ENCODE assay signal across 21 cellular contexts in genomic region chr5:154303133-154303532, GRCh38.
A peak's percentile ranks its signal among the peaks of the same experiment; 100 is the strongest.
DNase-seq lines count a peak whose midpoint lies in the region; ATAC-seq, FAIRE-seq and TF ChIP-seq lines count a peak whose summit lies in the region.
"Had no signal": no experiment of that assay in that cellular context is flagged by ENCODE, and none has a peak within 500 bp of the region (broad histone marks: within the 10 kb centered on the region; RNA-seq: fewer than 3 reads in every experiment).

No MANE protein-coding gene starts in this region.

- H3K14ac ChIP-seq in mesenchymal stem cell (ENCODE audit: low read length in 2 of 2), result no peak overlapping the region

- ATAC-seq in GM19455 (IDR thresholded peaks at IDR 0.05; ENCODE audit: unreplicated experiment), result no peak
- no peak for ATAC-seq in stimulated activated naive CD8-positive, alpha-beta T cell treated with anti-CD3 and anti-CD28 coated beads, Interleukin-15, Interleukin-2, amounts not matched to agents 100 U/mL and 50 U/mL, for 24 hours
- ATAC-seq: A549 had no signal

- H3K27ac ChIP-seq in esophagus muscularis mucosa (replicated peaks in 1 of 4) (no peak overlapping the region), mesenchymal stem cell (ENCODE audit: low read length, poor library complexity, severe bottlenecking) (peak overlapping the region; percentile 20), spleen (no peak overlapping the region)
- H3K27ac ChIP-seq: GM23248 had no signal

- no peaks in the 10 kb centered on the region for H3K27me3 Mint-ChIP-seq in osteocyte (ENCODE audit: unreplicated experiment)
- H3K27me3 Mint-ChIP-seq: CD4-positive, alpha-beta memory T cell had no signal

- DNase-seq in esophagus muscularis mucosa (ENCODE audit: extremely low spot score) (peak; percentile 66), mesenchymal stem cell (no peak), osteocyte (ENCODE audit: extremely low spot score, unreplicated experiment) (peak; percentile 5), RCC 7860 (ENCODE audit: low spot score) (no peak), spleen (no peak)
- no peak for DNase-seq in stimulated activated naive CD8-positive, alpha-beta T cell treated with anti-CD3 and anti-CD28 coated beads, Interleukin-15, Interleukin-2, amounts not matched to agents 100 U/mL and 50 U/mL, for 24 hours
- DNase-seq: 8988T; C1 segment of cervical spinal cord; Calu3; CD4-positive, alpha-beta memory T cell; COR-L47; DMS153; DND-41; GM23248; H7; HCEC 1CT had no signal

- H3K4me3 Mint-ChIP-seq in osteocyte (ENCODE audit: unreplicated experiment), result no peak overlapping the region
- H3K4me3 Mint-ChIP-seq: CD4-positive, alpha-beta memory T cell had no signal

- H3K27ac Mint-ChIP-seq in osteocyte (ENCODE audit: unreplicated experiment), result no peak overlapping the region
- H3K27ac Mint-ChIP-seq: CD4-positive, alpha-beta memory T cell had no signal

- no peak overlapping the region for H2AFZ ChIP-seq in mesenchymal stem cell (ENCODE audit: low read depth, low read length)
- H2AFZ ChIP-seq: GM23248 had no signal

- intact Hi-C loops in esophagus muscularis mucosa (cut with DNase I), result no loop called here
- intact Hi-C loops in spleen (cut with DNase I; ENCODE audit: low total_unique reads), result no loop called here

- peaks cover 69% of the 10 kb centered on the region for H3K36me3 Mint-ChIP-seq in osteocyte (ENCODE audit: unreplicated experiment)

- no peak overlapping the region for H3K4me3 ChIP-seq in esophagus muscularis mucosa
- H3K4me3 ChIP-seq in mesenchymal stem cell (ENCODE audit: insufficient read depth in 1 of 2, low read depth in 1 of 2, low read length in 2 of 2), result no peak overlapping the region
- no peak overlapping the region for H3K4me3 ChIP-seq in spleen
- H3K4me3 ChIP-seq: A549, GM23248 had no signal

- no peak overlapping the region for H2BK120ac ChIP-seq in mesenchymal stem cell (ENCODE audit: low read depth, low read length)

- no peak overlapping the region for H2BK12ac ChIP-seq in mesenchymal stem cell (ENCODE audit: low read length in 2 of 2)

- H3K4me2 ChIP-seq in mesenchymal stem cell (ENCODE audit: low read length, poor library complexity, severe bottlenecking), result no peak overlapping the region
- H3K4me2 ChIP-seq: A549 had no signal

- H3K79me1 ChIP-seq in mesenchymal stem cell (replicated peaks; ENCODE audit: low read length, poor library complexity, severe bottlenecking), result peaks cover 7% of the 10 kb centered on the region

- no peak for TF ChIP-seq EP300 in esophagus muscularis mucosa (IDR thresholded peaks at IDR 0.05)

- H3K9ac ChIP-seq in mesenchymal stem cell (ENCODE audit: low read length), result no peak overlapping the region
- H3K9ac ChIP-seq: GM23248 had no signal

- H2BK15ac ChIP-seq in mesenchymal stem cell (ENCODE audit: low read depth, poor library complexity, severe bottlenecking), result no peak overlapping the region

- no peak overlapping the region for H3K4ac ChIP-seq in mesenchymal stem cell (ENCODE audit: low read depth in 1 of 2, low read length in 2 of 2)

- H3K36me3 ChIP-seq in esophagus muscularis mucosa (peaks cover 0 to 7% (median 1%) of the 10 kb centered on the region in 4 donors), mesenchymal stem cell (ENCODE audit: control insufficient read depth in 1 of 2, insufficient read depth in 2 of 2, low read depth in 1 of 2, low read length in 2 of 2) (peaks cover 11 to 12% of the 10 kb centered on the region in 2 experiments), spleen (peaks cover 0 to 57% (median 10%) of the 10 kb centered on the region in 6 donors)

- H2AK5ac ChIP-seq in mesenchymal stem cell (ENCODE audit: low read length, severe bottlenecking), result peak overlapping the region; percentile 94

- no peak overlapping the region for H2BK5ac ChIP-seq in mesenchymal stem cell (ENCODE audit: low read depth, low read length, poor library complexity, severe bottlenecking)

- no peak overlapping the region for H3K18ac ChIP-seq in mesenchymal stem cell (ENCODE audit: low read depth in 1 of 2, low read length in 2 of 2)

- H3K9me3 ChIP-seq in esophagus muscularis mucosa, result peaks cover 0 to 5% (median 0%) of the 10 kb centered on the region in 4 donors
- H3K9me3 ChIP-seq in mesenchymal stem cell (ENCODE audit: control insufficient read depth, low read length), result no peaks in the 10 kb centered on the region
- peaks cover 0 to 14% (median 10%) of the 10 kb centered on the region in 8 donors for H3K9me3 ChIP-seq in spleen

- peaks cover 35% of the 10 kb centered on the region for H3K9me3 Mint-ChIP-seq in osteocyte (ENCODE audit: unreplicated experiment)

- TF ChIP-seq CTCF in esophagus muscularis mucosa (IDR thresholded peaks at IDR 0.05) (no peak), osteocyte (IDR thresholded peaks at IDR 0.05) (no peak), spleen (IDR thresholded peaks at IDR 0.05 in 8 of 11, conservative IDR thresholded peaks at IDR 0.05 in 3 of 11) (no peak)

- 75% methylated on average over 1 of the region's 1 CpG for WGBS in esophagus muscularis mucosa
- no CpG with 5 or more reads among the region's 1 CpG for WGBS in mesenchymal stem cell
- 86 to 100% (median 94%) methylated on average over 1 of the region's 1 CpG for WGBS in spleen, 5 donors

- no peak overlapping the region for H4K8ac ChIP-seq in mesenchymal stem cell (ENCODE audit: low read length)

- H3K4me1 ChIP-seq in esophagus muscularis mucosa (peaks cover 6 to 15% (median 13%) of the 10 kb centered on the region in 4 donors), mesenchymal stem cell (ENCODE audit: control insufficient read depth, insufficient read depth, low read depth, low read length) (peaks cover 10% of the 10 kb centered on the region), spleen (peaks cover 0 to 9% (median 2%) of the 10 kb centered on the region in 6 donors)

- FAIRE-seq in RCC 7860 (lab: Jason Lieb, UNC), result no peak
- FAIRE-seq: G401.6, GM12892, H1 had no signal

- H3K27me3 ChIP-seq in esophagus muscularis mucosa, result no peaks in the 10 kb centered on the region
- H3K27me3 ChIP-seq in mesenchymal stem cell (ENCODE audit: control insufficient read depth in 1 of 2, insufficient read depth in 1 of 2, low read length in 2 of 2), result no peaks in the 10 kb centered on the region
- H3K27me3 ChIP-seq in spleen (replicated peaks in 1 of 7), result no peaks in the 10 kb centered on the region

- H3K4me1 Mint-ChIP-seq in osteocyte (ENCODE audit: unreplicated experiment), result peaks cover 4% of the 10 kb centered on the region

- TF ChIP-seq POLR2A in esophagus muscularis mucosa (IDR thresholded peaks at IDR 0.05; ENCODE audit: low read depth) (no peak), spleen (IDR thresholded peaks at IDR 0.05) (no peak)

- H3K23ac ChIP-seq in mesenchymal stem cell (ENCODE audit: low read length in 2 of 2), result no peak overlapping the region

- no peak overlapping the region for H4K91ac ChIP-seq in mesenchymal stem cell (ENCODE audit: low read length)

Comparison
In these comparisons a context has a peak if more than half of its experiments do, and no peak if none do; other contexts are left out.
1. DNase-seq: peak in esophagus muscularis mucosa (single experiment) and osteocyte (single experiment); none in mesenchymal stem cell (single experiment), RCC 7860 (single experiment), stimulated activated naive CD8-positive, alpha-beta T cell treated with anti-CD3 and anti-CD28 coated beads, Interleukin-15, Interleukin-2, amounts not matched to agents 100 U/mL and 50 U/mL, for 24 hours (single experiment) and spleen (single experiment).